12 cellular contexts compared by ENCODE assay signal in the genomic region with DNA sequence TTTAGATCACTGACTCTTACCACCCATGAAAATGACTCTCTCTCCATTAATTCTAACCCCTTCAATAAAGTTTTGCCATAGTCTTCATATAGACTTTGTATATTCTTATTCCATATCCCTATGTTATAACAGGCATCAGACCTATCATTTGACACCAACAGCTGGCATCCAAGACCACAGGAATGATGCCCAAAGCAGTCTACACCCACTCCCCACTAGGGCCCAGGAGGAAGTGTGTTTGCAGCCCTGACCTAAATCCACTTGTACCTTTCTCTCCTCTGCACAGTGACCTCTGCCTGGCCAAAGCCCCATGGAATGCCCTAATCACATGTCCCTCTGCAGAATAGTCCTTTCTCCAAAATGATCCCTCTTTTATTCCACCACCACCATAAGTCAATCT.
"Had no signal": no experiment of that assay in that cellular context is flagged by ENCODE, and none has a peak within 500 bp of the region (broad histone marks: within the 10 kb centered on the region; RNA-seq: fewer than 3 reads in every experiment).

No MANE protein-coding gene starts in this region.

- H3K27me3 ChIP-seq: foreskin keratinocyte, tibial nerve had no signal

- H3K36me3 ChIP-seq: tibial nerve had no signal

- H3K4me1 ChIP-seq: foreskin keratinocyte had no signal

- H3K9me3 ChIP-seq: tibial nerve had no signal

- H3K4me3 ChIP-seq: lung, skin epidermis, tibial nerve had no signal

- DNase-seq: activated CD4-positive, alpha-beta T cell treated with anti-CD3 and anti-CD28 coated beads, Interleukin-2, amount 50 U/mL, for 48 hours; activated T-cell treated with anti-CD3 and anti-CD28 coated beads for 4 hours; caudate nucleus; foreskin keratinocyte; hippocampal formation; left colon; naive B cell; stimulated activated CD4-positive, alpha-beta T cell treated with anti-CD3 and anti-CD28 coated beads, Interleukin-15, amount 100 ng/mL, for 24 hours; stimulated activated CD4-positive, alpha-beta T cell treated with anti-CD3 and anti-CD28 coated beads, Interleukin-2, amount 100 ng/mL, for 48 hours had no signal

- H3K27ac ChIP-seq: foreskin keratinocyte, tibial nerve had no signal

- ATAC-seq: foreskin keratinocyte, left colon had no signal
